ENCODE assay signal across 18 cellular contexts in the genomic region with DNA sequence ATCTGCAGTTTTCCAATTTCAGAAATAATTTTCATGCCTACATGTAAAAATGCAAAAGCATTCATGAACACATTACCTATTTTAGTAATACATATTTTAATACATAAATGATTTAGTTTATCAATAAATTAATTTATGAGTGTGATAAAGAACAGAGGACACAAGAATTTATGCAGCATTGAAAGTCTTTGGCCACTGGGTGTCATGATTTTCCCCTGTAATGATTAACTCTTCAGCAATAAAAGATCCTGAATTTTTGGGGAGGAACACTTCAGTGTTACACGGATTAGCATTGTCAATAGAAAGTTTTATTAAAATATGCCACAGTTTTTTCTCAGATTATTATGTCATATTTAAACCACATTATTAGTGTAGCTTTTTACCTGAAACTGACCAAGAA. TPM values are rescaled to one million over a fixed set of nuclear protein-coding genes. Genes with fewer than 3 reads are reported as not detected.
A peak's percentile ranks its signal among the peaks of the same experiment; 100 is the strongest.
DNase-seq lines count a peak whose midpoint lies in the region; ATAC-seq, FAIRE-seq and TF ChIP-seq lines count a peak whose summit lies in the region.
"Had no signal": no experiment of that assay in that cellular context is flagged by ENCODE, and none has a peak within 500 bp of the region (broad histone marks: within the 10 kb centered on the region; RNA-seq: fewer than 3 reads in every experiment).

No MANE protein-coding gene starts in this region.

- H3F3A ChIP-seq in SK-N-SH (replicated peaks; ENCODE audit: insufficient read depth) (no peaks in the 10 kb centered on the region), PC-3 (ENCODE audit: low read length, unreplicated experiment) (no peaks in the 10 kb centered on the region)

- H3K4me1 Mint-ChIP-seq in CD4-positive, alpha-beta T cell (ENCODE audit: low read depth): no peaks in the 10 kb centered on the region
- H3K4me1 Mint-ChIP-seq: activated T-helper 17 cell treated with anti-CD3 and anti-CD28 coated beads, Interleukin-2, amount 50 U/mL, for 72 hours; stimulated activated memory B cell treated with anti-CD40 and anti-IgM and Interleukin-4, amounts not matched to agents 10 μg/mL and 1 μg/mL and 100 μg/mL, for 72 hours had no signal

- H4K20me1 ChIP-seq in SK-N-SH (ENCODE audit: insufficient read depth) (no peaks in the 10 kb centered on the region), PC-3 (ENCODE audit: low read length) (no peaks in the 10 kb centered on the region)

- H3K9me2 ChIP-seq in SK-N-SH (no peaks in the 10 kb centered on the region), PC-3 (replicated peaks; ENCODE audit: low read length) (no peaks in the 10 kb centered on the region)

- H3K36me3 ChIP-seq in SK-N-SH (replicated peaks in 1 of 2; ENCODE audit: control insufficient read depth in 1 of 2, insufficient read depth in 2 of 2, low read length in 1 of 2) (no peaks in the 10 kb centered on the region), PC-3 (ENCODE audit: low read depth, low read length) (no peaks in the 10 kb centered on the region), small intestine (ENCODE audit: control insufficient read depth in 2 of 2, insufficient read depth in 2 of 2, low read length in 2 of 2) (no peaks in the 10 kb centered on the region)
- H3K36me3 ChIP-seq: BE2C had no signal

- no peak for ATAC-seq in SK-N-SH treated with all-trans-retinoic acid at 6 μM for 48 hours
- no peak for ATAC-seq in PC-3
- no peak for ATAC-seq in CD4-positive, alpha-beta T cell (ENCODE audit: poor library complexity)
- ATAC-seq: activated T-helper 17 cell treated with anti-CD3 and anti-CD28 coated beads, Interleukin-2, amount 50 U/mL, for 72 hours; stimulated activated memory B cell treated with anti-CD40 and anti-IgM and Interleukin-4, amounts not matched to agents 10 μg/mL and 1 μg/mL and 100 μg/mL, for 72 hours had no signal

- TF ChIP-seq CTCF in SK-N-SH (IDR thresholded peaks at IDR 0.05): 0 out of 2 replicates have a peak, but pooled peaks have one; percentile 10
- peak; percentile 43; the same call in 1 of the 2 replicates for TF ChIP-seq CTCF in PC-3 (conservative IDR thresholded peaks at IDR 0.05; ENCODE audit: low read depth, low read length)
- TF ChIP-seq CTCF in epithelial cell of proximal tubule (conservative IDR thresholded peaks at IDR 0.05; ENCODE audit: low read depth, low read length): peak; percentile 40
- no peak for TF ChIP-seq CTCF in CD4-positive, alpha-beta T cell (IDR thresholded peaks at IDR 0.05)

- WGBS in SK-N-SH (ENCODE audit: low lambda C conversion rate): 0% methylated on average over 1 of the region's 1 CpG
- WGBS in small intestine, 3 donors: 0 to 26% (median 19%) methylated on average over 1 of the region's 1 CpG

- no peaks in the 10 kb centered on the region for H3K36me3 Mint-ChIP-seq in CD4-positive, alpha-beta T cell (ENCODE audit: low read depth)
- H3K36me3 Mint-ChIP-seq: stimulated activated memory B cell treated with anti-CD40 and anti-IgM and Interleukin-4, amounts not matched to agents 10 μg/mL and 1 μg/mL and 100 μg/mL, for 72 hours had no signal

- no peaks in the 10 kb centered on the region for H3K9me3 Mint-ChIP-seq in CD4-positive, alpha-beta T cell
- H3K9me3 Mint-ChIP-seq: activated T-helper 17 cell treated with anti-CD3 and anti-CD28 coated beads, Interleukin-2, amount 50 U/mL, for 72 hours; stimulated activated memory B cell treated with anti-CD40 and anti-IgM and Interleukin-4, amounts not matched to agents 10 μg/mL and 1 μg/mL and 100 μg/mL, for 72 hours had no signal

- H3K79me2 ChIP-seq in SK-N-SH (ENCODE audit: insufficient read depth): no peaks in the 10 kb centered on the region
- H3K79me2 ChIP-seq in PC-3 (ENCODE audit: low read length): no peaks in the 10 kb centered on the region

- no peak overlapping the region for H3K4me3 Mint-ChIP-seq in CD4-positive, alpha-beta T cell
- H3K4me3 Mint-ChIP-seq: activated T-helper 17 cell treated with anti-CD3 and anti-CD28 coated beads, Interleukin-2, amount 50 U/mL, for 72 hours; HFFc6; stimulated activated memory B cell treated with anti-CD40 and anti-IgM and Interleukin-4, amounts not matched to agents 10 μg/mL and 1 μg/mL and 100 μg/mL, for 72 hours had no signal

- intact Hi-C loops in PC-3 (cut with micrococcal nuclease): loop anchor here (2.0 to 5.0 kb wide), 2 partner anchors 183 to 558 kb away; no protein-coding TSS in a partner anchor
- intact Hi-C loops in CD4-positive, alpha-beta T cell (cut with DNase I, micrococcal nuclease): no loop called here

- no peak for TF ChIP-seq EP300 in SK-N-SH (IDR thresholded peaks at IDR 0.05; ENCODE audit: borderline replicate concordance in 1 of 2, low read depth in 1 of 2, low read length in 1 of 2)

- H3K27ac ChIP-seq in SK-N-SH (ENCODE audit: low read depth in 2 of 2, low read length in 1 of 2) (no peak overlapping the region), PC-3 (ENCODE audit: low read length) (no peak overlapping the region), small intestine (ENCODE audit: low read depth in 1 of 2, low read length in 1 of 2) (no peak overlapping the region)
- no peak overlapping the region for H3K27ac ChIP-seq in CD4-positive, alpha-beta T cell (ENCODE audit: low read depth, low read length)

- CTCF ChIA-PET in SK-N-SH (lab: Yijun Ruan, JAX) (no interaction called here), PC-3 (lab: Charles Lee) (no interaction called here)
- CTCF ChIA-PET in CD4-positive, alpha-beta T cell (lab: Charles Lee): no interaction called here

- peak; percentile 98 for FAIRE-seq in small intestine (lab: Jason Lieb, UNC)

- no peak overlapping the region for H3K9ac ChIP-seq in SK-N-SH
- no peak overlapping the region for H3K9ac ChIP-seq in PC-3 (ENCODE audit: low read length)

- no peak overlapping the region for H3K4me3 ChIP-seq in SK-N-SH (ENCODE audit: low read depth in 2 of 2, low read length in 1 of 2)
- no peak overlapping the region for H3K4me3 ChIP-seq in PC-3 (ENCODE audit: low read length)
- no peak overlapping the region for H3K4me3 ChIP-seq in epithelial cell of proximal tubule (ENCODE audit: low read depth, low read length)
- H3K4me3 ChIP-seq in small intestine (ENCODE audit: low read depth in 1 of 2, low read length in 2 of 2): no peak overlapping the region

- H3K27me3 Mint-ChIP-seq in CD4-positive, alpha-beta T cell: no peaks in the 10 kb centered on the region
- H3K27me3 Mint-ChIP-seq: activated T-helper 17 cell treated with anti-CD3 and anti-CD28 coated beads, Interleukin-2, amount 50 U/mL, for 72 hours; stimulated activated memory B cell treated with anti-CD40 and anti-IgM and Interleukin-4, amounts not matched to agents 10 μg/mL and 1 μg/mL and 100 μg/mL, for 72 hours had no signal

- BruUV-seq in PC-3 (replicated peaks; lab: Mats Ljungman, UMichigan): no TSS peak

- POLR2A ChIA-PET in SK-N-SH (lab: Yijun Ruan, JAX) (no interaction called here), PC-3 (lab: Charles Lee; ENCODE audit: unreplicated experiment) (no interaction called here)
- POLR2A ChIA-PET in CD4-positive, alpha-beta T cell (lab: Charles Lee): no interaction called here

- H2AFZ ChIP-seq in SK-N-SH (ENCODE audit: low read depth) (no peak overlapping the region), PC-3 (ENCODE audit: low read length) (no peak overlapping the region)

- TF ChIP-seq RAD21 in SK-N-SH (IDR thresholded peaks at IDR 0.05; ENCODE audit: low read length): peak; percentile 43

- no peak overlapping the region for H3K27ac Mint-ChIP-seq in CD4-positive, alpha-beta T cell
- H3K27ac Mint-ChIP-seq: activated T-helper 17 cell treated with anti-CD3 and anti-CD28 coated beads, Interleukin-2, amount 50 U/mL, for 72 hours; HFFc6; stimulated activated memory B cell treated with anti-CD40 and anti-IgM and Interleukin-4, amounts not matched to agents 10 μg/mL and 1 μg/mL and 100 μg/mL, for 72 hours had no signal

- DNase-seq in SK-N-SH (peak; percentile 16), PC-3 (peak; percentile 49), epithelial cell of proximal tubule (ENCODE audit: low read depth) (no peak), small intestine (no peak), NCI-H2107 treated with DMSO at 0.1 percent for 48 hours (lab: John Stamatoyannopoulos, UW; ENCODE audit: unreplicated experiment) (no peak), HuH-7.5 (ENCODE audit: low spot score) (no peak)
- no peak for DNase-seq in CD4-positive, alpha-beta T cell
- DNase-seq: activated CD4-positive, alpha-beta T cell treated with anti-CD3 and anti-CD28 coated beads, Interleukin-2, amount 50 U/mL, for 4 hours; BE2C; EL; HFFc6; NCI-H1417 treated with DMSO at 0.1 percent for 48 hours; posterior cingulate gyrus; stimulated activated CD4-positive, alpha-beta T cell treated with anti-CD3 and anti-CD28 coated beads, Interleukin-2, amount 100 ng/mL, for 48 hours had no signal

- H3K27me3 ChIP-seq in SK-N-SH (ENCODE audit: insufficient read depth) (no peaks in the 10 kb centered on the region), PC-3 (ENCODE audit: low read length) (no peaks in the 10 kb centered on the region), small intestine (ENCODE audit: control insufficient read depth in 2 of 2, insufficient read depth in 2 of 2, low read length in 2 of 2) (no peaks in the 10 kb centered on the region)
- H3K27me3 ChIP-seq in CD4-positive, alpha-beta T cell (ENCODE audit: control insufficient read depth, insufficient read depth, low read length): no peaks in the 10 kb centered on the region
- H3K27me3 ChIP-seq: BE2C had no signal

- H3K9me3 ChIP-seq in SK-N-SH (no peaks in the 10 kb centered on the region), PC-3 (ENCODE audit: low read length) (no peaks in the 10 kb centered on the region), small intestine (ENCODE audit: control insufficient read depth, low read depth) (no peaks in the 10 kb centered on the region)
- H3K9me3 ChIP-seq in CD4-positive, alpha-beta T cell (ENCODE audit: control insufficient read depth, low read length): no peaks in the 10 kb centered on the region
- H3K9me3 ChIP-seq: BE2C had no signal

- no peak overlapping the region for H3K4me2 ChIP-seq in SK-N-SH
- H3K4me2 ChIP-seq in PC-3 (ENCODE audit: low read length): no peak overlapping the region

- H3K4me1 ChIP-seq in SK-N-SH (ENCODE audit: control insufficient read depth in 1 of 2, insufficient read depth in 2 of 2, low read depth in 1 of 2, low read length in 1 of 2) (no peaks in the 10 kb centered on the region), PC-3 (ENCODE audit: insufficient read depth, low read length) (no peaks in the 10 kb centered on the region), small intestine (ENCODE audit: control insufficient read depth in 2 of 2, insufficient read depth in 1 of 2, low read depth in 1 of 2, low read length in 1 of 2) (no peaks in the 10 kb centered on the region)
- H3K4me1 ChIP-seq: BE2C had no signal

TF ChIP-seq in SK-N-SH, 30 proteins besides CTCF, POLR2A, EP300 and RAD21 (continues in another document):
- no peak for TF ChIP-seq ELF1 (IDR thresholded peaks at IDR 0.05)
- no peak for TF ChIP-seq TCF12 (IDR thresholded peaks at IDR 0.05)
- no peak for TF ChIP-seq GABPA (IDR thresholded peaks at IDR 0.05; ENCODE audit: low read depth)

TF ChIP-seq in SK-N-SH treated with all-trans-retinoic acid at 6 μM for 48 hours, 23 proteins besides CTCF, POLR2A, EP300 and RAD21 (continues in another document):
- TF ChIP-seq CSDC2 (CRISPR knock-in tag; IDR thresholded peaks at IDR 0.05) (no peak), RARB (CRISPR knock-in tag; IDR thresholded peaks at IDR 0.05) (no peak)

RNA-seq across cellular contexts. Expression of gene VCX2, which starts 8.6 kb away (rescaled TPM):
- polyA plus RNA-seq in SK-N-SH (2012; rRNA removed) (not detected in 2 replicates), small intestine (not detected)
- polyA plus RNA-seq in SK-N-SH (2012; cell fraction: cytosol; rRNA removed): not detected in 2 replicates
- polyA plus RNA-seq in SK-N-SH (2012; cell fraction: nucleus; rRNA removed): not detected in 2 replicates
- total RNA-seq in PC-3 (2014; rRNA removed) (not detected in 2 replicates), epithelial cell of proximal tubule (not detected in 2 replicates)
- not detected for total RNA-seq in CD4-positive, alpha-beta T cell
- total RNA-seq: activated T-helper 17 cell treated with anti-CD3 and anti-CD28 coated beads, Interleukin-2, amount 50 U/mL, for 72 hours; HFFc6; mesenteric fat pad had no signal

Comparison
In these comparisons a context has a peak if more than half of its experiments do, and no peak if none do; other contexts are left out.
1. DNase-seq: peak in SK-N-SH (single experiment) and PC-3 (single experiment); none in epithelial cell of proximal tubule (single experiment), small intestine (single experiment), NCI-H2107 treated with DMSO at 0.1 percent for 48 hours (single experiment), CD4-positive, alpha-beta T cell (0 of 10) and HuH-7.5 (single experiment).